Comparison of ENCODE assay signal across 13 cellular contexts in the genomic region with DNA sequence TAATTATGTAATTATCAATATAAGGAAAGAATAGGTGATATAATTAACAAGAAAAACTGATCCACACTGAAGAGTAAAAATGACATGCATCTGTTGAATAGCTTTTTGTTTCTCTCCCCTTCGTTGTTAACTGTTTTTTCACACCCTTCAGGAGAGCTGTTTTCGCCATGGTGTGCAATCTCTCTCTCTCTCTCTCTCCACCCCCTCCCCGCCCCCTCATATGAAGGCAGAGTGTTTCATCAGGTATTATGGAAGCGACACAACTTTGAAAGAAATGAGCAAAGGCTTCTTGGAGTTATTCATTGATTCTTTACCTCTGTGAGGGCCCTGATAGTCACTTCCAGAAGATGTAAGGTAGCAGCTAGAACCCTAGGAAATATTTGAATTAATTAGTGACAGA.
DNase-seq lines count a peak whose midpoint lies in the region; TF ChIP-seq lines count a peak whose summit lies in the region.
"Had no signal": no experiment of that assay in that cellular context is flagged by ENCODE, and none has a peak within 500 bp of the region (broad histone marks: within the 10 kb centered on the region; RNA-seq: fewer than 3 reads in every experiment).

No MANE protein-coding gene starts in this region.

- H4K5ac ChIP-seq in mesendoderm (ENCODE audit: low read length) = no peak overlapping the region

- H3K9ac ChIP-seq in neural progenitor cell (no peak overlapping the region), mesendoderm (ENCODE audit: low read length) (no peak overlapping the region)

- no peak for TF ChIP-seq CTCF in neural progenitor cell (IDR thresholded peaks at IDR 0.05)

- H3K36me3 ChIP-seq in neural progenitor cell (peaks cover 3% of the 10 kb centered on the region), mesendoderm (ENCODE audit: control insufficient read depth, insufficient read depth, low read length) (no peaks in the 10 kb centered on the region)

- DNase-seq in NCI-H510A treated with DMSO at 0.1 percent for 48 hours (lab: John Stamatoyannopoulos, UW) = peak; percentile 67
- DNase-seq in NCI-H510A (lab: John Stamatoyannopoulos, UW) = no peak
- peak; percentile 96 for DNase-seq in NCI-H1694 treated with DMSO at 0.1 percent for 48 hours (lab: John Stamatoyannopoulos, UW)
- DNase-seq in NCI-H774 (lab: John Stamatoyannopoulos, UW) = peak; percentile 29
- DNase-seq in neural progenitor cell (ENCODE audit: low spot score) = no peak
- no peak for DNase-seq in putamen (ENCODE audit: low spot score)
- no peak for DNase-seq in activated naive CD4-positive, alpha-beta T cell treated with Interleukin-2 at 50 U/mL for 16 hours
- DNase-seq in mesendoderm = no peak
- DNase-seq: Caco-2, DND-41, HFFc6, NCI-H526 treated with DMSO at 0.1 percent for 48 hours had no signal

- peaks cover 6% of the 10 kb centered on the region for H3K9me3 Mint-ChIP-seq in neural progenitor cell
- H3K9me3 Mint-ChIP-seq: HFFc6 had no signal

- no peak overlapping the region for H4K8ac ChIP-seq in mesendoderm (ENCODE audit: low read depth, low read length)

- H3K4ac ChIP-seq in mesendoderm (ENCODE audit: low read depth, low read length) = no peak overlapping the region

- peaks cover 8% of the 10 kb centered on the region for H3K9me3 ChIP-seq in neural progenitor cell (ENCODE audit: low read depth)
- H3K9me3 ChIP-seq: Caco-2 had no signal

- H3K4me1 Mint-ChIP-seq in neural progenitor cell = peaks cover 75% of the 10 kb centered on the region
- H3K4me1 Mint-ChIP-seq: CD14-positive monocyte had no signal

- peak overlapping the region; percentile 55 for H3K27ac Mint-ChIP-seq in neural progenitor cell
- H3K27ac Mint-ChIP-seq: CD14-positive monocyte, HFFc6 had no signal

- no peak overlapping the region for H3K23ac ChIP-seq in mesendoderm (ENCODE audit: low read length)

- no peak overlapping the region for H2BK5ac ChIP-seq in mesendoderm (ENCODE audit: low read length)

- no peaks in the 10 kb centered on the region for H3K27me3 ChIP-seq in neural progenitor cell
- H3K27me3 ChIP-seq in mesendoderm (ENCODE audit: insufficient read depth, low read length, poor library complexity) = no peaks in the 10 kb centered on the region

- H3K4me2 ChIP-seq in neural progenitor cell (no peak overlapping the region), mesendoderm (ENCODE audit: low read length) (no peak overlapping the region)

- H3K79me2 ChIP-seq in neural progenitor cell (ENCODE audit: low read depth) (no peaks in the 10 kb centered on the region), mesendoderm (ENCODE audit: control insufficient read depth, insufficient read depth, low read length) (no peaks in the 10 kb centered on the region)

- WGBS in mesendoderm (ENCODE audit: extremely low coverage, insufficient coverage, low lambda C conversion rate) = no CpG with 5 or more reads among the region's 4 CpGs

- peaks cover under 1% of the 10 kb centered on the region for H3K36me3 Mint-ChIP-seq in neural progenitor cell
- H3K36me3 Mint-ChIP-seq: CD14-positive monocyte had no signal

- H3K4me1 ChIP-seq in neural progenitor cell (peaks cover 55% of the 10 kb centered on the region), mesendoderm (ENCODE audit: control insufficient read depth, low read depth, low read length) (no peaks in the 10 kb centered on the region)
- H3K4me1 ChIP-seq: Caco-2 had no signal

- no peaks in the 10 kb centered on the region for H3K79me1 ChIP-seq in mesendoderm (ENCODE audit: low read length)

- no peak overlapping the region for H3K18ac ChIP-seq in mesendoderm (ENCODE audit: low read length)

- H3K4me3 Mint-ChIP-seq in neural progenitor cell = no peak overlapping the region
- H3K4me3 Mint-ChIP-seq: CD14-positive monocyte, HFFc6 had no signal

- H2BK15ac ChIP-seq in mesendoderm (replicated peaks; ENCODE audit: low read depth) = no peak overlapping the region

- no peak overlapping the region for H2AK5ac ChIP-seq in mesendoderm (ENCODE audit: low read length)

- no peaks in the 10 kb centered on the region for H4K20me1 ChIP-seq in neural progenitor cell (ENCODE audit: low read depth)

- H3F3A ChIP-seq in neural progenitor cell (ENCODE audit: low read depth) = peaks cover 24% of the 10 kb centered on the region

- H3K4me3 ChIP-seq in neural progenitor cell (no peak overlapping the region), mesendoderm (ENCODE audit: low read length) (no peak overlapping the region)

- H3K56ac ChIP-seq in mesendoderm (ENCODE audit: low read length) = no peak overlapping the region

- no peak overlapping the region for H2BK120ac ChIP-seq in mesendoderm (ENCODE audit: low read depth, low read length)

- no peak overlapping the region for H2AFZ ChIP-seq in neural progenitor cell (replicated peaks)

- peaks cover 8% of the 10 kb centered on the region for H3K27me3 Mint-ChIP-seq in neural progenitor cell (ENCODE audit: insufficient read depth, low read depth)

- H3K27ac ChIP-seq in neural progenitor cell = no peak overlapping the region
- H3K27ac ChIP-seq in mesendoderm (ENCODE audit: low read depth, low read length) = no peak overlapping the region

Comparison
In these comparisons a context has a peak if more than half of its experiments do, and no peak if none do; other contexts are left out.
1. DNase-seq: peak in NCI-H510A treated with DMSO at 0.1 percent for 48 hours (single experiment), NCI-H1694 treated with DMSO at 0.1 percent for 48 hours (single experiment) and NCI-H774 (single experiment); none in NCI-H510A (single experiment), neural progenitor cell (single experiment), putamen (single experiment), activated naive CD4-positive, alpha-beta T cell treated with Interleukin-2 at 50 U/mL for 16 hours (single experiment) and mesendoderm (single experiment).